8 cellular contexts compared by ENCODE assay signal in the genomic region with DNA sequence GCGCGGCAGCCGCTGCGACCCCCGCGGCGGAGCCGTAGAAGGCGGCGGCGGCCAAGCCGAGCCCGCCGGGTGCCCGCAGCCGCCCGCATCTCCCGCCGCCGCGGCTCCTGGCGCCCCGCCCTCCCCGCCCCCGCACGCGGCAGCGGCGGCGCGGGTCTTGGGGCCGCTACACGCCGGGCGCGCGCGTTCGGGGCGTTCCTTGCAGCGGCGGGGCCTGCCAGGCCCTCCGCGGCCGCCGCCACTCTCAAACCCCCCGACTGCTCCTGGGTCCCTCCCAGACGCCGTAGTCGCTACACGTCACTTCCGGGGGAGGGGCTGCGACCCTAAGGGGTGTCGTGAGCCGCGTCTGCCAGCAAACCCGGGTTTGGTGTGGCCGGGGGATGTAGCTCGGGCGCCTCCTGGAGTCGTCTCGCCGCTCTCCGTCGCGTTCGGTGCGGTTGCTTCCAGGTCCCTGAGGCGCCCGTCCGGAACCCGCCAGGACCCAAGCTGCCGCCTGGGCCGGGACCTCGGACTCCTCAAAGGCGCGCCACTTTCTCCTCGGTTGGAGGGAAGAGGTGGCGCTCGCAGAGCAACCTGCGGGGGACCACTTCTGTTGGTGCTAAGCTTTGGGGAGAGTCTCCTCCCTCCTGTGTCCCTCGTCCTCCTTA. TPM values are rescaled to one million over a fixed set of nuclear protein-coding genes. Genes with fewer than 3 reads are reported as not detected.
DNase-seq lines count a peak whose midpoint lies in the region; ATAC-seq and TF ChIP-seq lines count a peak whose summit lies in the region.

A gene with protein sequence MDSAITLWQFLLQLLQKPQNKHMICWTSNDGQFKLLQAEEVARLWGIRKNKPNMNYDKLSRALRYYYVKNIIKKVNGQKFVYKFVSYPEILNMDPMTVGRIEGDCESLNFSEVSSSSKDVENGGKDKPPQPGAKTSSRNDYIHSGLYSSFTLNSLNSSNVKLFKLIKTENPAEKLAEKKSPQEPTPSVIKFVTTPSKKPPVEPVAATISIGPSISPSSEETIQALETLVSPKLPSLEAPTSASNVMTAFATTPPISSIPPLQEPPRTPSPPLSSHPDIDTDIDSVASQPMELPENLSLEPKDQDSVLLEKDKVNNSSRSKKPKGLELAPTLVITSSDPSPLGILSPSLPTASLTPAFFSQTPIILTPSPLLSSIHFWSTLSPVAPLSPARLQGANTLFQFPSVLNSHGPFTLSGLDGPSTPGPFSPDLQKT (minus strand): TSS at position 285 of the 647 bp plus-strand sequence. CDS start 8,129 bp downstream, outside the sequence.

- intact Hi-C loops in right lobe of liver (cut with DNase I): no loop called here

- ATAC-seq in GM19395 (IDR thresholded peaks at IDR 0.05; ENCODE audit: unreplicated experiment) (peak; percentile 72), HG03565 (IDR thresholded peaks at IDR 0.05; ENCODE audit: unreplicated experiment) (peak; percentile 68), right lobe of liver (peak; percentile 90 to 96 (median 92))

- peak within 1 kb of the TSS; percentile 53 to 61 (median 57) for H3K4me3 ChIP-seq in right lobe of liver

- H3K9me3 ChIP-seq in right lobe of liver: no peaks in the 10 kb centered on the region

- H3K27ac ChIP-seq in right lobe of liver: peak within 1 kb of the TSS; percentile 76 to 94 (median 89)

- peaks cover 0 to 48% (median 5%) of the 10 kb centered on the region in 4 donors for H3K4me1 ChIP-seq in right lobe of liver

- H3K36me3 ChIP-seq in right lobe of liver: no peaks in the 10 kb centered on the region

- no peaks in the 10 kb centered on the region for H3K27me3 ChIP-seq in right lobe of liver

- WGBS in right lobe of liver (ENCODE audit: insufficient coverage, low coverage, low lambda C conversion rate, missing lambda C conversion rate): 0% methylated on average over 18 of the region's 82 CpGs

- peak; percentile 99 for DNase-seq in CD1c-positive myeloid dendritic cell (ENCODE audit: extremely low spot score)
- DNase-seq in NCI-H774 (lab: John Stamatoyannopoulos, UW): peak; percentile 98
- DNase-seq in activated CD4-positive, alpha-beta T cell treated with anti-CD3 and anti-CD28 coated beads, Interleukin-2, amount 50 U/mL, for 48 hours: peak; percentile 99 to 100
- DNase-seq in dermis microvascular lymphatic vessel endothelial cell (ENCODE audit: low read depth in 2 of 2): peak; percentile 95 to 99
- DNase-seq in right lobe of liver: peak; percentile 99
- DNase-seq in stimulated activated CD4-positive, alpha-beta T cell treated with anti-CD3 and anti-CD28 coated beads, Interleukin-4, amount 100 ng/mL, for 4 hours: peak; percentile 100

- TF ChIP-seq CTCF in right lobe of liver (IDR thresholded peaks at IDR 0.05): peak; percentile 67 to 72 (median 70)

- TF ChIP-seq POLR2A in right lobe of liver (IDR thresholded peaks at IDR 0.05): peak; percentile 95

RNA-seq across cellular contexts. Expression of the gene that starts here (rescaled TPM):
- 33.4 and 44.0 TPM in 2 replicates for total RNA-seq in dermis microvascular lymphatic vessel endothelial cell
- 10 to 100 TPM; 15.1 to 39.2 (median 26.9) TPM for total RNA-seq in right lobe of liver

Comparison
In these comparisons a context has a peak if more than half of its experiments do, and no peak if none do; other contexts are left out.
1. Peak in every context shown above with its lines: DNase-seq, ATAC-seq, H3K4me3 ChIP-seq and H3K27ac ChIP-seq.